ENCODE assay signal across 2 cellular contexts in genomic region chr10:101136007-101136707, GRCh38.
TF ChIP-seq lines count a peak whose summit lies in the region.

No MANE protein-coding gene starts in this region.

TF ChIP-seq in SK-N-SH, 30 proteins besides CTCF, POLR2A, EP300 and RAD21 (continued from another document):
- TF ChIP-seq IRF3 (IDR thresholded peaks at IDR 0.05; ENCODE audit: low read depth, low read length) (no peak), TCF12 (IDR thresholded peaks at IDR 0.05) (no peak), REST (IDR thresholded peaks at IDR 0.05; ENCODE audit: low read depth, low read length) (no peak), RFX5 (IDR thresholded peaks at IDR 0.05; ENCODE audit: low read length) (no peak), TAF1 (IDR thresholded peaks at IDR 0.05; ENCODE audit: borderline replicate concordance, low read depth, low read length) (no peak), YY1 (IDR thresholded peaks at IDR 0.05; ENCODE audit: low read depth) (no peak), RCOR1 (IDR thresholded peaks at IDR 0.05; ENCODE audit: low read length) (no peak)
- TF ChIP-seq, protein P1, sequence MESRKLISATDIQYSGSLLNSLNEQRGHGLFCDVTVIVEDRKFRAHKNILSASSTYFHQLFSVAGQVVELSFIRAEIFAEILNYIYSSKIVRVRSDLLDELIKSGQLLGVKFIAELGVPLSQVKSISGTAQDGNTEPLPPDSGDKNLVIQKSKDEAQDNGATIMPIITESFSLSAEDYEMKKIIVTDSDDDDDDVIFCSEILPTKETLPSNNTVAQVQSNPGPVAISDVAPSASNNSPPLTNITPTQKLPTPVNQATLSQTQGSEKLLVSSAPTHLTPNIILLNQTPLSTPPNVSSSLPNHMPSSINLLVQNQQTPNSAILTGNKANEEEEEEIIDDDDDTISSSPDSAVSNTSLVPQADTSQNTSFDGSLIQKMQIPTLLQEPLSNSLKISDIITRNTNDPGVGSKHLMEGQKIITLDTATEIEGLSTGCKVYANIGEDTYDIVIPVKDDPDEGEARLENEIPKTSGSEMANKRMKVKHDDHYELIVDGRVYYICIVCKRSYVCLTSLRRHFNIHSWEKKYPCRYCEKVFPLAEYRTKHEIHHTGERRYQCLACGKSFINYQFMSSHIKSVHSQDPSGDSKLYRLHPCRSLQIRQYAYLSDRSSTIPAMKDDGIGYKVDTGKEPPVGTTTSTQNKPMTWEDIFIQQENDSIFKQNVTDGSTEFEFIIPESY (IDR thresholded peaks at IDR 0.05; ENCODE audit: borderline replicate concordance, low read depth), result no peak

TF ChIP-seq in SK-N-SH treated with all-trans-retinoic acid at 6 μM for 48 hours, 23 proteins besides CTCF, POLR2A, EP300 and RAD21:
- TF ChIP-seq POU6F1 (CRISPR knock-in tag; IDR thresholded peaks at IDR 0.05; ENCODE audit: borderline replicate concordance, low read depth) (no peak), ZFP3 (CRISPR knock-in tag; IDR thresholded peaks at IDR 0.05) (no peak), CSRNP3 (CRISPR knock-in tag; IDR thresholded peaks at IDR 0.05) (no peak), ZNF565 (CRISPR knock-in tag; conservative IDR thresholded peaks at IDR 0.05; ENCODE audit: low read depth) (no peak), PPARA (CRISPR knock-in tag; IDR thresholded peaks at IDR 0.05; ENCODE audit: borderline replicate concordance) (no peak), TOX (CRISPR knock-in tag; IDR thresholded peaks at IDR 0.05; ENCODE audit: borderline replicate concordance) (no peak), ZNF8 (CRISPR knock-in tag; IDR thresholded peaks at IDR 0.05) (no peak), OSR1 (CRISPR knock-in tag; IDR thresholded peaks at IDR 0.05) (no peak), ISL1 (CRISPR knock-in tag; IDR thresholded peaks at IDR 0.05) (no peak), ESRRG (CRISPR knock-in tag; IDR thresholded peaks at IDR 0.05) (no peak), RARB (CRISPR knock-in tag; IDR thresholded peaks at IDR 0.05) (no peak)
- TF ChIP-seq, protein P2, sequence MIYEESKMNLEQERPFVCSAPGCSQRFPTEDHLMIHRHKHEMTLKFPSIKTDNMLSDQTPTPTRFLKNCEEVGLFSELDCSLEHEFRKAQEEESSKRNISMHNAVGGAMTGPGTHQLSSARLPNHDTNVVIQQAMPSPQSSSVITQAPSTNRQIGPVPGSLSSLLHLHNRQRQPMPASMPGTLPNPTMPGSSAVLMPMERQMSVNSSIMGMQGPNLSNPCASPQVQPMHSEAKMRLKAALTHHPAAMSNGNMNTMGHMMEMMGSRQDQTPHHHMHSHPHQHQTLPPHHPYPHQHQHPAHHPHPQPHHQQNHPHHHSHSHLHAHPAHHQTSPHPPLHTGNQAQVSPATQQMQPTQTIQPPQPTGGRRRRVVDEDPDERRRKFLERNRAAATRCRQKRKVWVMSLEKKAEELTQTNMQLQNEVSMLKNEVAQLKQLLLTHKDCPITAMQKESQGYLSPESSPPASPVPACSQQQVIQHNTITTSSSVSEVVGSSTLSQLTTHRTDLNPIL (CRISPR knock-in tag; IDR thresholded peaks at IDR 0.05; ENCODE audit: low read depth), result no peak
